In genomic region chr16:56944954-56945839, GRCh38 we compare ENCODE assay signal across 2 cellular contexts.
TF ChIP-seq lines count a peak whose summit lies in the region.

No MANE protein-coding gene starts in this region.

TF ChIP-seq in IMR-90, 13 proteins besides CTCF, POLR2A, EP300 and RAD21:
- TF ChIP-seq MAFK (IDR thresholded peaks at IDR 0.05; ENCODE audit: low read depth, low read length) (no peak), CEBPB (IDR thresholded peaks at IDR 0.05; ENCODE audit: low read depth, low read length) (no peak), MXI1 (IDR thresholded peaks at IDR 0.05; ENCODE audit: borderline replicate concordance, low read depth, low read length) (no peak), CHD1 (IDR thresholded peaks at IDR 0.05; ENCODE audit: low read depth, low read length) (no peak), NFE2L2 (IDR thresholded peaks at IDR 0.05; ENCODE audit: low read depth, low read length) (no peak), RFX5 (IDR thresholded peaks at IDR 0.05; ENCODE audit: low read depth, low read length) (no peak), USF2 (IDR thresholded peaks at IDR 0.05; ENCODE audit: low read depth, low read length) (no peak), BHLHE40 (IDR thresholded peaks at IDR 0.05; ENCODE audit: low read depth, low read length) (no peak), FOS (IDR thresholded peaks at IDR 0.05; ENCODE audit: low read depth, low read length) (no peak), MAZ (IDR thresholded peaks at IDR 0.05; ENCODE audit: borderline replicate concordance, low read depth, low read length) (no peak), ELK1 (IDR thresholded peaks at IDR 0.05; ENCODE audit: borderline replicate concordance, low read depth, low read length) (no peak), RCOR1 (IDR thresholded peaks at IDR 0.05; ENCODE audit: insufficient replicate concordance, low read length) (no peak), SMC3 (IDR thresholded peaks at IDR 0.05; ENCODE audit: low read depth, low read length) (no peak)

TF ChIP-seq in K562, 482 proteins besides CTCF, POLR2A, EP300 and RAD21 (continues in another document):
- TF ChIP-seq MED1 (CRISPR knock-in tag; IDR thresholded peaks at IDR 0.05; ENCODE audit: borderline replicate concordance) (no peak), SRF (CRISPR knock-in tag; IDR thresholded peaks at IDR 0.05) (peak in 1 of 2 experiments; percentile 22; a peak in 1 of 4 replicates), L3MBTL2 (IDR thresholded peaks at IDR 0.05) (no peak), ZNF217 (CRISPR knock-in tag; IDR thresholded peaks at IDR 0.05) (no peak), ZNF431 (CRISPR knock-in tag; IDR thresholded peaks at IDR 0.05) (no peak), TCF7L2 (IDR thresholded peaks at IDR 0.05; ENCODE audit: low read depth, low read length) (no peak), TBP (optimal IDR thresholded peaks at IDR 0.05; ENCODE audit: low read depth, low read length) (no peak), ZNF551 (CRISPR knock-in tag; IDR thresholded peaks at IDR 0.05) (no peak), HNRNPH1 (optimal IDR thresholded peaks at IDR 0.05; ENCODE audit: low read depth, low read length) (no peak), ZNF830 (CRISPR knock-in tag; IDR thresholded peaks at IDR 0.05) (no peak), E2F5 (CRISPR knock-in tag; IDR thresholded peaks at IDR 0.05) (no peak), BCOR (IDR thresholded peaks at IDR 0.05) (no peak), SP1 (CRISPR knock-in tag; IDR thresholded peaks at IDR 0.05) (no peak), CTBP1 (IDR thresholded peaks at IDR 0.05; ENCODE audit: borderline replicate concordance) (no peak), KLF13 (tag; IDR thresholded peaks at IDR 0.05; ENCODE audit: borderline replicate concordance, low read depth) (no peak), CREM (IDR thresholded peaks at IDR 0.05; ENCODE audit: low read depth) (no peak), MTA2 (IDR thresholded peaks at IDR 0.05; ENCODE audit: low read depth) (no peak), KLF10 (CRISPR knock-in tag; IDR thresholded peaks at IDR 0.05) (no peak), ZKSCAN3 (CRISPR knock-in tag; IDR thresholded peaks at IDR 0.05) (no peak), NRF1 (conservative IDR thresholded peaks at IDR 0.05 in 1 of 2, IDR thresholded peaks at IDR 0.05 in 1 of 2) (no peak), ZNF75A (CRISPR knock-in tag; IDR thresholded peaks at IDR 0.05) (no peak), ZBTB49 (CRISPR knock-in tag; IDR thresholded peaks at IDR 0.05; ENCODE audit: borderline replicate concordance) (no peak), ZBTB9 (CRISPR knock-in tag; IDR thresholded peaks at IDR 0.05) (no peak), ZNF253 (CRISPR knock-in tag; conservative IDR thresholded peaks at IDR 0.05) (no peak), ZNF384 (IDR thresholded peaks at IDR 0.05; ENCODE audit: low read depth, low read length) (no peak), HMGXB4 (CRISPR knock-in tag; IDR thresholded peaks at IDR 0.05) (no peak), SREBF1 (IDR thresholded peaks at IDR 0.05; ENCODE audit: borderline replicate concordance, low read depth, low read length) (no peak), TBL1XR1 (IDR thresholded peaks at IDR 0.05; ENCODE audit: low read length in 2 of 2) (no peak), ZMIZ1 (IDR thresholded peaks at IDR 0.05; ENCODE audit: low read depth in 2 of 2, low read length in 2 of 2) (no peak), POLR2G (IDR thresholded peaks at IDR 0.05; ENCODE audit: low read depth, low read length) (peak; percentile 48), ZNF77 (CRISPR knock-in tag; IDR thresholded peaks at IDR 0.05) (no peak), ZNF586 (CRISPR knock-in tag; conservative IDR thresholded peaks at IDR 0.05) (no peak), CREB5 (CRISPR knock-in tag; IDR thresholded peaks at IDR 0.05) (0 out of 2 replicates have a peak, but pooled peaks have one; percentile 61), ELF2 (CRISPR knock-in tag; IDR thresholded peaks at IDR 0.05) (no peak), FOXA3 (CRISPR knock-in tag; conservative IDR thresholded peaks at IDR 0.05 in 1 of 2, IDR thresholded peaks at IDR 0.05 in 1 of 2) (no peak), MCM7 (IDR thresholded peaks at IDR 0.05) (no peak), POLR2AphosphoS2 (IDR thresholded peaks at IDR 0.05; ENCODE audit: low read length) (peak; percentile 75), PBX2 (CRISPR knock-in tag; IDR thresholded peaks at IDR 0.05; ENCODE audit: low read depth) (no peak), PBX2 (tag; conservative IDR thresholded peaks at IDR 0.05; ENCODE audit: low read depth) (no peak), ARID3A (IDR thresholded peaks at IDR 0.05; ENCODE audit: borderline replicate concordance, low read depth, low read length) (no peak), ZNF584 (CRISPR knock-in tag; IDR thresholded peaks at IDR 0.05; ENCODE audit: low read depth) (no peak), MAFG (tag; conservative IDR thresholded peaks at IDR 0.05) (no peak), MTF1 (CRISPR knock-in tag; IDR thresholded peaks at IDR 0.05; ENCODE audit: borderline replicate concordance) (no peak), NR3C1 (CRISPR knock-in tag; IDR thresholded peaks at IDR 0.05) (no peak), ZNF347 (CRISPR knock-in tag; IDR thresholded peaks at IDR 0.05; ENCODE audit: low read depth) (no peak), ARNT (IDR thresholded peaks at IDR 0.05) (no peak), CBFA2T2 (conservative IDR thresholded peaks at IDR 0.05) (no peak), GATAD2B (IDR thresholded peaks at IDR 0.05; ENCODE audit: borderline replicate concordance) (no peak), STAT5A (IDR thresholded peaks at IDR 0.05; ENCODE audit: borderline replicate concordance, low read length) (no peak), ILF3 (IDR thresholded peaks at IDR 0.05; ENCODE audit: borderline replicate concordance) (peak; percentile 66; the same call in 1 of the 2 replicates)
